In genomic region chr15:51619331-51620033, GRCh38 we compare ENCODE assay signal across 19 cellular contexts. TPM values are rescaled to one million over a fixed set of nuclear protein-coding genes. Genes with fewer than 3 reads are reported as not detected.
DNase-seq lines count a peak whose midpoint lies in the region.
"Had no signal": no experiment of that assay in that cellular context is flagged by ENCODE, and none has a peak within 500 bp of the region (broad histone marks: within the 10 kb centered on the region; RNA-seq: fewer than 3 reads in every experiment).

No MANE protein-coding gene starts in this region.

- peaks cover 12% of the 10 kb centered on the region for H3K36me3 ChIP-seq in SK-N-MC (ENCODE audit: insufficient read depth, low read length)
- H3K36me3 ChIP-seq: tibial artery had no signal

- DNase-seq in SIG-M5 treated with dmso at 0.1 percent for 504 hours (lab: John Stamatoyannopoulos, UW; ENCODE audit: unreplicated experiment), result peak; percentile 58
- no peak for DNase-seq in SIG-M5 (lab: John Stamatoyannopoulos, UW)
- no peak for DNase-seq in SK-N-MC (ENCODE audit: low read depth, low spot score)
- no peak for DNase-seq in activated effector memory CD4-positive, alpha-beta T cell treated with anti-CD3 and anti-CD28 coated beads, Interleukin-2, amount 50 U/mL, for 16 hours
- DNase-seq in NK-92 treated with Interleukin-12 subunit alpha and Interleukin-12 subunit beta, amount 100 ng/mL, for 24 hours (lab: John Stamatoyannopoulos, UW), result no peak
- DNase-seq in stimulated activated CD4-positive, alpha-beta T cell treated with anti-CD3 and anti-CD28 coated beads, Interleukin-1b, Interleukin-23, amount 100 ng/mL, for 48 hours, result no peak
- no peak for DNase-seq in superior temporal gyrus (ENCODE audit: extremely low spot score)
- DNase-seq: activated T-cell treated with anti-CD3 and anti-CD28 coated beads, Interleukin-2, amount 50 U/mL, for 72 hours; aorta; C1 segment of cervical spinal cord; DMS 273 treated with DMSO at 0.1 percent for 48 hours; mucosa of descending colon; NCI-H1436; NCI-H2107; NCI-H526; Right ventricle myocardium superior; tibial artery had no signal

- no peaks in the 10 kb centered on the region for H3K27me3 ChIP-seq in mononuclear cell (ENCODE audit: insufficient read depth, low read length)
- H3K27me3 ChIP-seq: left lung, tibial artery had no signal

- no peak overlapping the region for H3K27ac ChIP-seq in SK-N-MC
- H3K27ac ChIP-seq: tibial artery had no signal

- H3K4me1 ChIP-seq in mononuclear cell (ENCODE audit: insufficient read depth, low read length), result peaks cover 27% of the 10 kb centered on the region

- H3K9me3 ChIP-seq in SK-N-MC (ENCODE audit: low read depth, low read length), result no peaks in the 10 kb centered on the region
- no peaks in the 10 kb centered on the region for H3K9me3 ChIP-seq in mononuclear cell (ENCODE audit: low read depth, low read length)
- H3K9me3 ChIP-seq: left lung, mucosa of descending colon, tibial artery had no signal

- H3K4me3 ChIP-seq in SK-N-MC (peak overlapping the region; percentile 25; the same call in 1 of the 2 replicates), mononuclear cell (ENCODE audit: low read length) (peak overlapping the region; percentile 71)
- H3K4me3 ChIP-seq: mucosa of descending colon, tibial artery had no signal

- peak overlapping the region; percentile 8 for H3K9ac ChIP-seq in SK-N-MC (ENCODE audit: insufficient read length)

RNA-seq across cellular contexts. Expression of gene DMXL2, which starts 3.1 kb away (rescaled TPM):
- total RNA-seq in mononuclear cell, result 54.9 TPM
